ENCODE assay signal across 1 cellular context in genomic region chr5:139847790-139848507, GRCh38.
TF ChIP-seq lines count a peak whose summit lies in the region.

No MANE protein-coding gene starts in this region.

TF ChIP-seq in HEK293, 187 proteins besides CTCF, POLR2A, EP300 and RAD21 (continued from another document):
- TF ChIP-seq ZNF148 (tag by site-specific recombination; IDR thresholded peaks at IDR 0.05; ENCODE audit: borderline replicate concordance) (no peak), ZNF335 (tag by site-specific recombination; conservative IDR thresholded peaks at IDR 0.05) (no peak), ZNF571 (tag by site-specific recombination; IDR thresholded peaks at IDR 0.05) (no peak), ZSCAN4 (tag by site-specific recombination; IDR thresholded peaks at IDR 0.05) (no peak), ZNF768 (tag by site-specific recombination; IDR thresholded peaks at IDR 0.05) (no peak), TCF7L2 (IDR thresholded peaks at IDR 0.05; ENCODE audit: borderline replicate concordance, low read depth, low read length) (no peak)
